In the genomic region with DNA sequence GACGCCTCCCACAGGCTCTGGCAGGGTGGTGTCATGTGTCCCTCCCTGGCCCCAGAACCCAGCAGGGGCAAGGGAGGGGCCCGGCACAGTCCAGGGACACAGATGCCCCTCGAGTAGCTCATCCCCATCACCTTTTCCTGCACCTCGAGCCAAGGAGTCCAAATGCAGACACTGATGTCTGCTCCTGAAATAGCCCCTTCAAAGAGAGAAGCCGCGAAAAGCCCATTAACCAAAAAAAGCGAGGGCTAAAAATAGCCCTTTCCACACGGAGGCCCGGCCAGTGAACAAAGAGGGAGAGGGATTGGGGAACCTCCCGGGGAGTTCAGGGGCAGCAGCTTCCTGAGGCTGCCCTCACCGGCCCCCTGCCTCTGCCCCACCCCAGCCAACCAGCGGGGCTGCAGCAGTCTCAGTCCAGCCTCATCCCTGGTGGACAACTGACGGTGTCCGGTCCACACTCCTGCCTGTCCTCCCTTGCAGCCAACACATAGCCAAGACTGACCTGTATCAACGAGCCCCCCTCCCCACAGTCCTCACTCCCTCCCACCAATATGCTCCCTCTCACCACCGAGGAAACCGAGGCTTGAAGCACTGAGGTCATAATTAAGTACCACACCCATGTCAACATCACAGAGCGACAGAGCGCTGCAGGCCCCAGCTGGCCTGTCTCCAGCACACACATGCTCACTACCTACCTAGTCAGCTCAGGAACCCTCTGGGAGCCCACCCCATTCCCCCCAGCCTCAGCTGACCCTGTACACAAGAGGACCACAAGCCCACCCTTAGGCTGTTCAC, we compare ENCODE assay signal across 1 cellular context.
TF ChIP-seq lines count a peak whose summit lies in the region.

No MANE protein-coding gene starts in this region.

TF ChIP-seq in IMR-90, 13 proteins besides CTCF, POLR2A, EP300 and RAD21:
- TF ChIP-seq, protein P1, sequence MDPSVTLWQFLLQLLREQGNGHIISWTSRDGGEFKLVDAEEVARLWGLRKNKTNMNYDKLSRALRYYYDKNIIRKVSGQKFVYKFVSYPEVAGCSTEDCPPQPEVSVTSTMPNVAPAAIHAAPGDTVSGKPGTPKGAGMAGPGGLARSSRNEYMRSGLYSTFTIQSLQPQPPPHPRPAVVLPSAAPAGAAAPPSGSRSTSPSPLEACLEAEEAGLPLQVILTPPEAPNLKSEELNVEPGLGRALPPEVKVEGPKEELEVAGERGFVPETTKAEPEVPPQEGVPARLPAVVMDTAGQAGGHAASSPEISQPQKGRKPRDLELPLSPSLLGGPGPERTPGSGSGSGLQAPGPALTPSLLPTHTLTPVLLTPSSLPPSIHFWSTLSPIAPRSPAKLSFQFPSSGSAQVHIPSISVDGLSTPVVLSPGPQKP (IDR thresholded peaks at IDR 0.05; ENCODE audit: borderline replicate concordance, low read depth, low read length), result no peak
- TF ChIP-seq RCOR1 (IDR thresholded peaks at IDR 0.05; ENCODE audit: insufficient replicate concordance, low read length) (no peak), FOS (IDR thresholded peaks at IDR 0.05; ENCODE audit: low read depth, low read length) (no peak), BHLHE40 (IDR thresholded peaks at IDR 0.05; ENCODE audit: low read depth, low read length) (no peak), CEBPB (IDR thresholded peaks at IDR 0.05; ENCODE audit: low read depth, low read length) (no peak), SMC3 (IDR thresholded peaks at IDR 0.05; ENCODE audit: low read depth, low read length) (no peak), MAZ (IDR thresholded peaks at IDR 0.05; ENCODE audit: borderline replicate concordance, low read depth, low read length) (no peak), MAFK (IDR thresholded peaks at IDR 0.05; ENCODE audit: low read depth, low read length) (no peak), MXI1 (IDR thresholded peaks at IDR 0.05; ENCODE audit: borderline replicate concordance, low read depth, low read length) (no peak), RFX5 (IDR thresholded peaks at IDR 0.05; ENCODE audit: low read depth, low read length) (no peak), NFE2L2 (IDR thresholded peaks at IDR 0.05; ENCODE audit: low read depth, low read length) (no peak), CHD1 (IDR thresholded peaks at IDR 0.05; ENCODE audit: low read depth, low read length) (no peak)
- TF ChIP-seq, protein P2, sequence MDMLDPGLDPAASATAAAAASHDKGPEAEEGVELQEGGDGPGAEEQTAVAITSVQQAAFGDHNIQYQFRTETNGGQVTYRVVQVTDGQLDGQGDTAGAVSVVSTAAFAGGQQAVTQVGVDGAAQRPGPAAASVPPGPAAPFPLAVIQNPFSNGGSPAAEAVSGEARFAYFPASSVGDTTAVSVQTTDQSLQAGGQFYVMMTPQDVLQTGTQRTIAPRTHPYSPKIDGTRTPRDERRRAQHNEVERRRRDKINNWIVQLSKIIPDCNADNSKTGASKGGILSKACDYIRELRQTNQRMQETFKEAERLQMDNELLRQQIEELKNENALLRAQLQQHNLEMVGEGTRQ (IDR thresholded peaks at IDR 0.05; ENCODE audit: low read depth, low read length), result no peak
TF ChIP-seq in IMR-90: peak in this region for 0.
